ENCODE assay signal across 14 cellular contexts in genomic region chr1:179253286-179253972, GRCh38.
"Had no signal": no experiment of that assay in that cellular context is flagged by ENCODE, and none has a peak within 500 bp of the region (broad histone marks: within the 10 kb centered on the region; RNA-seq: fewer than 3 reads in every experiment).

No MANE protein-coding gene starts in this region.

- H3K36me3 ChIP-seq: ovary, upper lobe of right lung, WERI-Rb-1 had no signal

- H3K4me3 ChIP-seq: ovary, testis, upper lobe of right lung had no signal

- ATAC-seq: activated CD4-positive, alpha-beta T cell treated with anti-CD3 and anti-CD28 coated beads for 36 hours; activated CD8-positive, alpha-beta T cell treated with anti-CD3 and anti-CD28 coated beads for 36 hours; activated T-cell treated with anti-CD3 and anti-CD28 coated beads, Interleukin-2, amount 50 U/mL, for 72 hours; left lobe of liver; upper lobe of right lung had no signal

- H3K27ac ChIP-seq: ovary, testis, upper lobe of right lung, WERI-Rb-1 had no signal

- FAIRE-seq: islet of Langerhans had no signal

- H3K27me3 ChIP-seq: ovary, testis, upper lobe of right lung had no signal

- DNase-seq: activated CD4-positive, alpha-beta T cell treated with anti-CD3 and anti-CD28 coated beads for 36 hours; activated CD8-positive, alpha-beta memory T cell treated with anti-CD3 and anti-CD28 coated beads, Interleukin-2, amount 50 U/mL, for 4 hours; activated CD8-positive, alpha-beta T cell treated with anti-CD3 and anti-CD28 coated beads for 36 hours; activated T-cell treated with anti-CD3 and anti-CD28 coated beads, Interleukin-2, amount 50 U/mL, for 72 hours; caudate nucleus; cortex of kidney; effector memory CD4-positive, alpha-beta T cell; ovary; stimulated activated CD4-positive, alpha-beta T cell treated with anti-CD3 and anti-CD28 coated beads, Interleukin-4, amount 100 ng/mL, for 24 hours; testis; upper lobe of right lung; WERI-Rb-1 had no signal

- H3K9me3 ChIP-seq: ovary, testis, upper lobe of right lung had no signal

- H3K4me1 ChIP-seq: upper lobe of right lung had no signal
